8 cellular contexts compared by ENCODE assay signal in genomic region chr4:80266267-80266901, GRCh38. TPM values are rescaled to one million over a fixed set of nuclear protein-coding genes. Genes with fewer than 3 reads are reported as not detected.
DNase-seq lines count a peak whose midpoint lies in the region; ATAC-seq and TF ChIP-seq lines count a peak whose summit lies in the region.

Gene FGF5, plus strand, starts transcription at chr4:80266664. Its CDS starts 161 bp downstream, at chr4:80266825.

- no peak for TF ChIP-seq CTCF in activated CD8-positive, alpha-beta T cell treated with anti-CD3 and anti-CD28 coated beads for 36 hours (IDR thresholded peaks at IDR 0.05)
- TF ChIP-seq CTCF in fibroblast of mammary gland (conservative IDR thresholded peaks at IDR 0.05; ENCODE audit: control insufficient read depth, insufficient read depth, low read depth, low read length): no peak

- peak within 1 kb of the TSS; percentile 78 for H2AFZ ChIP-seq in neuron (ENCODE audit: low read depth, low read length)

- H3K4me1 Mint-ChIP-seq in activated CD8-positive, alpha-beta T cell treated with anti-CD3 and anti-CD28 coated beads for 36 hours (ENCODE audit: low read depth): peaks cover 34% of the 10 kb centered on the region

- peak within 1 kb of the TSS; percentile 65 for H3K4me3 Mint-ChIP-seq in activated CD8-positive, alpha-beta T cell treated with anti-CD3 and anti-CD28 coated beads for 36 hours

- no peaks in the 10 kb centered on the region for H3K36me3 ChIP-seq in neuron (ENCODE audit: insufficient read depth, low read length)

- peaks cover 4% of the 10 kb centered on the region for H3K9me3 ChIP-seq in neuron (ENCODE audit: low read length)

- no peaks in the 10 kb centered on the region for H3K9me3 Mint-ChIP-seq in activated CD8-positive, alpha-beta T cell treated with anti-CD3 and anti-CD28 coated beads for 36 hours

- H3K36me3 Mint-ChIP-seq in activated CD8-positive, alpha-beta T cell treated with anti-CD3 and anti-CD28 coated beads for 36 hours (ENCODE audit: low read depth): no peaks in the 10 kb centered on the region

- peaks cover 11% of the 10 kb centered on the region for H3K4me1 ChIP-seq in neuron (ENCODE audit: insufficient read depth, low read length)

- no peak within 1 kb of the TSS for H3K27ac Mint-ChIP-seq in activated CD8-positive, alpha-beta T cell treated with anti-CD3 and anti-CD28 coated beads for 36 hours

- peaks cover 77% of the 10 kb centered on the region for H3K27me3 Mint-ChIP-seq in activated CD8-positive, alpha-beta T cell treated with anti-CD3 and anti-CD28 coated beads for 36 hours

- POLR2A ChIA-PET in activated CD8-positive, alpha-beta T cell treated with anti-CD3 and anti-CD28 coated beads for 36 hours (lab: Charles Lee): interaction anchor here (0.6 to 1.1 kb wide), 2 partner anchors 10 to 1651 kb away, joined by 3 read pairs; no protein-coding TSS in a partner anchor

- peaks cover 83% of the 10 kb centered on the region for H3K27me3 ChIP-seq in neuron (ENCODE audit: insufficient read depth, low read length)

- ATAC-seq in Right ventricle myocardium inferior: peak; percentile 59
- peak; percentile 78 for ATAC-seq in activated CD8-positive, alpha-beta T cell treated with anti-CD3 and anti-CD28 coated beads for 36 hours
- no peak for ATAC-seq in HG03378 (IDR thresholded peaks at IDR 0.05; ENCODE audit: unreplicated experiment)

- DNase-seq in Right ventricle myocardium inferior (ENCODE audit: missing footprints) (peak; percentile 78), cardiac septum (ENCODE audit: low spot score) (no peak), M059J (ENCODE audit: low read depth) (peak; percentile 89), fibroblast of mammary gland (ENCODE audit: low read depth) (peak; percentile 90), NK-92 (lab: John Stamatoyannopoulos, UW; ENCODE audit: unreplicated experiment) (no peak)
- peak; percentile 51 for DNase-seq in activated CD8-positive, alpha-beta T cell treated with anti-CD3 and anti-CD28 coated beads for 36 hours

- H3K4me3 ChIP-seq in fibroblast of mammary gland (ENCODE audit: control insufficient read depth, low read depth, low read length) (peak within 1 kb of the TSS; percentile 91), neuron (ENCODE audit: low read length) (peak within 1 kb of the TSS; percentile 36)

- intact Hi-C loops in Right ventricle myocardium inferior (cut with DNase I): no loop called here
- intact Hi-C loops in cardiac septum (cut with DNase I): no loop called here
- intact Hi-C loops in activated CD8-positive, alpha-beta T cell treated with anti-CD3 and anti-CD28 coated beads for 36 hours (cut with micrococcal nuclease): no loop called here

- CTCF ChIA-PET in activated CD8-positive, alpha-beta T cell treated with anti-CD3 and anti-CD28 coated beads for 36 hours (lab: Charles Lee): no interaction called here

RNA-seq across cellular contexts. Expression of gene FGF5, which starts in this region (rescaled TPM):
- total RNA-seq in Right ventricle myocardium inferior (1.6 TPM), cardiac septum (0.30 TPM)
- 2.0 and 4.5 TPM in 2 replicates for total RNA-seq in M059J (2014; rRNA removed; shearing (Covaris generic))
- total RNA-seq in activated CD8-positive, alpha-beta T cell treated with anti-CD3 and anti-CD28 coated beads for 36 hours: not detected

Comparison
In these comparisons a context has a peak if more than half of its experiments do, and no peak if none do; other contexts are left out.
1. DNase-seq: peak in Right ventricle myocardium inferior (single experiment), M059J (single experiment) and fibroblast of mammary gland (single experiment); none in cardiac septum (single experiment) and NK-92 (single experiment).
2. Peak in DNase-seq and ATAC-seq in activated CD8-positive, alpha-beta T cell treated with anti-CD3 and anti-CD28 coated beads for 36 hours; RNA of the gene not detected or under 1 TPM.